22 cellular contexts compared by ENCODE assay signal in the genomic region with DNA sequence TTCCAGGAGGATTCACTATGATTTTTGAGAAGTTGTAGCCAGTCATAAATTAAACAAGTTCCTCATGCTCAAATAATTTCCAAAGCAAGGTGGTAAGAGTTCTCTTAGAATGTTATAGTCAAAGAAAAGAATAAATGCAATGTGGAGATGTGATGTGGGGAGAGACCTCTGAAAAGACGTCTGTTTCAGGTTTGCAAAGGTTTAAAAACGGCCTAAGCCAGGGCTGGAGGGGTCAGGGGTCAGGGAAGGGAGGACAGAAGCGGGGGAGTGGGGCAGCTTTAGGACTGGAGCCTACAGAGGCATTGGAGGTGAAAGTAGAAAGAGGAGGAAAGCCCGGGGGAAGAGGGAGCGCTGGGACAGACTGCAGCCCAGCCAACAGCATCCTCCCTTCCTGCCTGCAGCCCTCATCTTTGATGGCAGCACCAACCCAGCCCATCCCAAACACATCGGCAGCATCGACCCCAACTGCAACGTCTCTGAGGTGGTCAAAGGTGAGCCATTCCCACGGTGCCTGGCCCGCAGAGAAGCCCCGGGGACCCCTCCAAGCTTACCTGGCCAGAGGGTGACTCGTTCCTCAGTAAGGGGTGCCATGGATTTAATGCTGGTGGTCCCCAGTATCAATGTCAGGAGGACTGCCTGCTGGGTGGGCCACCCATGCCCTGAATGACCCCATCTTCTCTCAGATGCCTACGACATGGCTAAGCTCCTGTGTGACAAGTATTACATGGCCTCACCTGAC. TPM values are rescaled to one million over a fixed set of nuclear protein-coding genes. Genes with fewer than 3 reads are reported as not detected.
A peak's percentile ranks its signal among the peaks of the same experiment; 100 is the strongest.
DNase-seq lines count a peak whose midpoint lies in the region; TF ChIP-seq lines count a peak whose summit lies in the region.
"Had no signal": no experiment of that assay in that cellular context is flagged by ENCODE, and none has a peak within 500 bp of the region (broad histone marks: within the 10 kb centered on the region; RNA-seq: fewer than 3 reads in every experiment).

No MANE protein-coding gene starts in this region.

- CTCF ChIA-PET in RWPE1 (lab: Yijun Ruan, JAX): interaction anchor here (1.0 kb wide), 1 partner anchor 12 kb away, joined by 4 read pairs; no protein-coding TSS in a partner anchor

- H3K9me3 Mint-ChIP-seq in endothelial cell (ENCODE audit: unreplicated experiment): no peaks in the 10 kb centered on the region
- H3K9me3 Mint-ChIP-seq in T-helper 2 cell treated with Interferon-gamma antibody and Interleukin-4, amounts not matched to agents 5 μg/mL and 100 μg/mL, for 36 hours: no peaks in the 10 kb centered on the region
- H3K9me3 Mint-ChIP-seq: CD8-positive, alpha-beta T cell had no signal

- DNase-seq in G401 (ENCODE audit: low spot score) (peak; percentile 2), RWPE1 (ENCODE audit: low spot score) (no peak), endothelial cell (ENCODE audit: low spot score) (no peak), neuronal stem cell (ENCODE audit: low spot score) (no peak), DMS79 (lab: John Stamatoyannopoulos, UW) (no peak), NCI-H226 (no peak)
- no peak for DNase-seq in T-helper 2 cell treated with Interferon-gamma antibody and Interleukin-4, amounts not matched to agents 5 μg/mL and 100 μg/mL, for 36 hours (ENCODE audit: low spot score)
- DNase-seq: C1 segment of cervical spinal cord; Caco-2; CD8-positive, alpha-beta T cell; EL; GF-D8; IMR-90; NCI-H1048; NCI-H1417; NCI-H1694; NCI-H2029 treated with DMSO at 0.1 percent for 48 hours; NCI-H526 treated with DMSO at 0.1 percent for 48 hours; SJCRH30 had no signal

- H2AFZ ChIP-seq in neuronal stem cell (ENCODE audit: low read length): no peak overlapping the region

- H4K91ac ChIP-seq in neuronal stem cell (ENCODE audit: low read depth, low read length, poor library complexity): no peak overlapping the region

- H2BK12ac ChIP-seq in neuronal stem cell (ENCODE audit: low read length): peak overlapping the region; percentile 66

- no peak overlapping the region for H3K27ac Mint-ChIP-seq in endothelial cell (ENCODE audit: unreplicated experiment)
- H3K27ac Mint-ChIP-seq in T-helper 2 cell treated with Interferon-gamma antibody and Interleukin-4, amounts not matched to agents 5 μg/mL and 100 μg/mL, for 36 hours: no peak overlapping the region
- H3K27ac Mint-ChIP-seq: CD8-positive, alpha-beta T cell had no signal

- no peak overlapping the region for H2BK120ac ChIP-seq in neuronal stem cell (ENCODE audit: low read depth, low read length)

- peak overlapping the region; percentile 60 for H3K4me3 Mint-ChIP-seq in endothelial cell (ENCODE audit: unreplicated experiment)
- no peak overlapping the region for H3K4me3 Mint-ChIP-seq in T-helper 2 cell treated with Interferon-gamma antibody and Interleukin-4, amounts not matched to agents 5 μg/mL and 100 μg/mL, for 36 hours
- H3K4me3 Mint-ChIP-seq: CD8-positive, alpha-beta T cell had no signal

- H3K4me1 Mint-ChIP-seq in endothelial cell (ENCODE audit: unreplicated experiment): no peaks in the 10 kb centered on the region
- no peaks in the 10 kb centered on the region for H3K4me1 Mint-ChIP-seq in T-helper 2 cell treated with Interferon-gamma antibody and Interleukin-4, amounts not matched to agents 5 μg/mL and 100 μg/mL, for 36 hours (ENCODE audit: low read depth)

- H3K27ac ChIP-seq in RWPE1: peak overlapping the region; percentile 91
- H3K27ac ChIP-seq in neuronal stem cell (replicated peaks; ENCODE audit: low read length): no peak overlapping the region
- H3K27ac ChIP-seq: KMS-11, SJCRH30 had no signal

- H3K14ac ChIP-seq in neuronal stem cell (ENCODE audit: low read length): peak overlapping the region; percentile 38

- peaks cover 4% of the 10 kb centered on the region for H3K79me1 ChIP-seq in neuronal stem cell (ENCODE audit: low read depth, low read length)

- H3K36me3 Mint-ChIP-seq in endothelial cell (ENCODE audit: low read depth, unreplicated experiment): peaks cover 20% of the 10 kb centered on the region
- no peaks in the 10 kb centered on the region for H3K36me3 Mint-ChIP-seq in T-helper 2 cell treated with Interferon-gamma antibody and Interleukin-4, amounts not matched to agents 5 μg/mL and 100 μg/mL, for 36 hours (ENCODE audit: low read depth)

- no CpG with 5 or more reads among the region's 13 CpGs for WGBS in neuronal stem cell (ENCODE audit: extremely low coverage in 2 of 2, insufficient read length in 2 of 2, insufficient replicate concordance in 1 of 2), 2 donors

- no peak overlapping the region for H3K4me2 ChIP-seq in neuronal stem cell (ENCODE audit: insufficient read depth, low read length, poor library complexity, severe bottlenecking)
- H3K4me2 ChIP-seq: KMS-11 had no signal

- TF ChIP-seq CTCF in RWPE1 (conservative IDR thresholded peaks at IDR 0.05; ENCODE audit: low read depth) (no peak), endothelial cell (IDR thresholded peaks at IDR 0.05; ENCODE audit: unreplicated experiment) (no peak)

- H2BK5ac ChIP-seq in neuronal stem cell (ENCODE audit: low read length): no peak overlapping the region

- peak overlapping the region; percentile 65 for H4K8ac ChIP-seq in neuronal stem cell (ENCODE audit: low read depth, low read length)

- in situ Hi-C loops in G401 (cut with HindIII; ENCODE audit: low sequenced_read_pairs): no loop called here

- peak overlapping the region; percentile 90 for H3K18ac ChIP-seq in neuronal stem cell (ENCODE audit: low read length)

- no peak overlapping the region for H2BK15ac ChIP-seq in neuronal stem cell (ENCODE audit: low read length)

- peaks cover 16 to 24% of the 10 kb centered on the region in 2 donors for H3K4me1 ChIP-seq in neuronal stem cell (ENCODE audit: control insufficient read depth in 2 of 2, insufficient read depth in 1 of 2, low read depth in 1 of 2, low read length in 2 of 2)

- H3K27me3 Mint-ChIP-seq in endothelial cell (ENCODE audit: unreplicated experiment): peaks cover 7% of the 10 kb centered on the region
- H3K27me3 Mint-ChIP-seq in T-helper 2 cell treated with Interferon-gamma antibody and Interleukin-4, amounts not matched to agents 5 μg/mL and 100 μg/mL, for 36 hours (ENCODE audit: low read depth): no peaks in the 10 kb centered on the region

- peak overlapping the region; percentile 63 for H3K9ac ChIP-seq in neuronal stem cell (ENCODE audit: low read depth, low read length, poor library complexity)
- H3K9ac ChIP-seq: KMS-11 had no signal

- H3K9me3 ChIP-seq in neuronal stem cell (replicated peaks in 1 of 2; ENCODE audit: control insufficient read depth in 2 of 2, insufficient read depth in 1 of 2, low read depth in 1 of 2, low read length in 2 of 2): no peaks in the 10 kb centered on the region
- H3K9me3 ChIP-seq: Caco-2, SJCRH30 had no signal

- no peak overlapping the region for H3K4me3 ChIP-seq in neuronal stem cell (ENCODE audit: low read length in 2 of 2)
- H3K4me3 ChIP-seq: SJCRH30 had no signal

- peak overlapping the region; percentile 30 for H2AK5ac ChIP-seq in neuronal stem cell (ENCODE audit: low read depth, low read length)

- no peaks in the 10 kb centered on the region for H3K27me3 ChIP-seq in neuronal stem cell (ENCODE audit: control insufficient read depth in 3 of 3, insufficient read depth in 3 of 3, low read depth in 1 of 3, low read length in 3 of 3)
- H3K27me3 ChIP-seq: SJCRH30 had no signal

- no peak overlapping the region for H3K23ac ChIP-seq in neuronal stem cell (ENCODE audit: low read depth, low read length, poor library complexity)

- peaks cover 16 to 36% of the 10 kb centered on the region in 2 donors for H3K36me3 ChIP-seq in neuronal stem cell (replicated peaks in 1 of 2; ENCODE audit: control insufficient read depth in 2 of 2, insufficient read depth in 2 of 2, low read length in 2 of 2)
- H3K36me3 ChIP-seq: SJCRH30 had no signal

- no peak overlapping the region for H3K4ac ChIP-seq in neuronal stem cell (ENCODE audit: low read length)

- POLR2A ChIA-PET in RWPE1 (lab: Yijun Ruan, JAX; ENCODE audit: low non-redundant PET): interaction anchor here (0.5 kb wide), 1 partner anchor 20 kb away, joined by 3 read pairs; no protein-coding TSS in a partner anchor

RNA-seq across cellular contexts. Expression of gene PDK2, which starts 11.4 kb away (rescaled TPM):
- 40.3 and 112 TPM in 2 replicates for total RNA-seq in G401 (2014; rRNA removed; shearing (Covaris generic))
- 37.1 TPM for total RNA-seq in endothelial cell (ENCODE audit: unreplicated experiment)
- 40.5 TPM for polyA plus RNA-seq in neuronal stem cell (2013, experiment 1 of 2)
- polyA plus RNA-seq in neuronal stem cell (2013, experiment 2 of 2): 39.2 TPM

RNA-seq across cellular contexts. Expression of gene SAMD14, which starts 23.4 kb away (rescaled TPM):
- total RNA-seq in G401 (2014; rRNA removed; shearing (Covaris generic)): 7.5 and 8.4 TPM in 2 replicates
- 82.0 TPM for total RNA-seq in endothelial cell (ENCODE audit: unreplicated experiment)
- polyA plus RNA-seq in neuronal stem cell (2013, experiment 1 of 2): 31.6 TPM
- polyA plus RNA-seq in neuronal stem cell (2013, experiment 2 of 2): 33.4 TPM
- total RNA-seq: NCI-H460 had no signal

RNA-seq across cellular contexts. Expression of gene PPP1R9B, which starts 43.9 kb away (rescaled TPM):
- total RNA-seq in G401 (2014; rRNA removed; shearing (Covaris generic)): 49.7 and 59.6 TPM in 2 replicates
- total RNA-seq in endothelial cell (ENCODE audit: unreplicated experiment): 101 TPM
- polyA plus RNA-seq in neuronal stem cell (2013, experiment 1 of 2): 19.8 TPM
- 19.4 TPM for polyA plus RNA-seq in neuronal stem cell (2013, experiment 2 of 2)

RNA-seq across cellular contexts. Expression of gene ITGA3, which starts 50.7 kb away (rescaled TPM):
- 12.2 and 14.5 TPM in 2 replicates for total RNA-seq in G401 (2014; rRNA removed; shearing (Covaris generic))
- total RNA-seq in endothelial cell (ENCODE audit: unreplicated experiment): 5.0 TPM
- polyA plus RNA-seq in neuronal stem cell (2013, experiment 1 of 2): 8.3 TPM
- 6.8 TPM for polyA plus RNA-seq in neuronal stem cell (2013, experiment 2 of 2)

RNA-seq across cellular contexts. Expression of gene SGCA, which starts 59.2 kb away (rescaled TPM):
- total RNA-seq in G401 (2014; rRNA removed; shearing (Covaris generic)): 19.0 and 49.0 TPM in 2 replicates
- not detected for total RNA-seq in endothelial cell (ENCODE audit: unreplicated experiment)
- polyA plus RNA-seq in neuronal stem cell (2013, experiment 1 of 2): 0.57 TPM
- 0.35 TPM for polyA plus RNA-seq in neuronal stem cell (2013, experiment 2 of 2)
- total RNA-seq: A673, Caco-2, IMR-90, NCI-H460 had no signal
